In the genomic region with DNA sequence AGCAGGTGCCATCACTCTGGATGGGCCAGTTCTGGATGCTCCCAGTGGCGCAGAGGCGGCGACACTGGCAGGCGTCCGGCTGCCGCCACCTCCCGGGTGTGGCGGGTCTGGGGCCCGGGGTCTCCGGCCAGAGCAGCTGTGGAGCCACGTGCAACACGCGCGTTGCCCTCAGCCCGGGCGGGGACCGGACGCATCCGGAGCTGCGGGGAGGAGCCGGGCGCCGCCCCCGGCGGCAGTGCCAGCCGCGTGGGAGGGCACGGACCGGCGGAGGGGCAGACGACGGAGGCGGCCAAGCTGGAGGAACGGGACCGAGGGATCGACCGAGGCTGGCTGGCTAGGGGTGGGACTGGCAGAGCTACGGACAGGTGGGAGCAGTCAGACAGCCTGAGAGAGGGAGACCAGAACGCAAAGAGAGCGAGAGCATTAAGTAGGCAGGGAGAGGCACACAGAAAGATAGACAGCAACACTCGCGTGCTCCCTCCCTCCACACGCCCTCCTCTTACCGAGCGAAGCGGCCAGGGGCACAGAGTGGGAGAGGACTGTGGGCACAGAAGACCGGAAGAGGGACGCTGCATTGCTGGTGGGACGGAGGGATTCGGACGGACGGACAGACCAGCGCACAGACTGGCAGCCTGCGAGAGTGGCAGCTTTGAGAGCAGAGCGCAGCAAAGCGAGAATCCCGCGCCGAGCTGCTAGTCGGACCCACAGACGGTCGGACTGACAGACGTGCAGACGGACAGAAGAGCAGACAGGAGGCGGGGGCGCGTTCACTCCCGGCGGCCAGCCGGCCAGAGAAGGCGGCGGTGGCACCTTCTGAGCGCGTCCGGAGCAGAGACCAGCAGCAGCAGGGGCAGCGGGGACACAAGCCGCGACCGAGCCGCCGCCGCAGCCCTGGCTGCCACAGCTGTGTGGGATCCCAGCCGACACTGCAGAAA, we compare ENCODE assay signal across 9 cellular contexts. TPM values are rescaled to one million over a fixed set of nuclear protein-coding genes. Genes with fewer than 3 reads are reported as not detected.
DNase-seq lines count a peak whose midpoint lies in the region; ATAC-seq and TF ChIP-seq lines count a peak whose summit lies in the region.
"Had no signal": no experiment of that assay in that cellular context is flagged by ENCODE, and none has a peak within 500 bp of the region (broad histone marks: within the 10 kb centered on the region; RNA-seq: fewer than 3 reads in every experiment).

A gene (plus strand): TSS at position 275 of the 935 bp plus-strand sequence. CDS start 42,227 bp downstream, outside the sequence.

- no peaks in the 10 kb centered on the region for H3K9me3 Mint-ChIP-seq in activated B cell treated with CpG ODN at 0.5 μM for 24 hours
- peaks cover 14% of the 10 kb centered on the region for H3K9me3 Mint-ChIP-seq in glutamatergic neuron (ENCODE audit: unreplicated experiment)

- H3K4me1 Mint-ChIP-seq in activated B cell treated with CpG ODN at 0.5 μM for 24 hours (peaks cover 17% of the 10 kb centered on the region), glutamatergic neuron (ENCODE audit: low read depth, unreplicated experiment) (peaks cover 21% of the 10 kb centered on the region)

- peak within 1 kb of the TSS; percentile 51 for H3K4me3 ChIP-seq in H7 (ENCODE audit: insufficient read depth, low read depth, low read length)
- H3K4me3 ChIP-seq: K562 had no signal

- H3K36me3 ChIP-seq in H7 (replicated peaks; ENCODE audit: control insufficient read depth, insufficient read depth, low read length): no peaks in the 10 kb centered on the region

- ATAC-seq in activated B cell treated with CpG ODN at 0.5 μM for 24 hours (ENCODE audit: low read depth) (peak; percentile 60), GM19455 (IDR thresholded peaks at IDR 0.05; ENCODE audit: unreplicated experiment) (no peak)
- ATAC-seq: K562 had no signal

- peak; percentile 82 for DNase-seq in D341Med (ENCODE audit: low spot score)
- peak; percentile 76 for DNase-seq in H7
- peak; percentile 18 for DNase-seq in activated B cell treated with CpG ODN at 0.5 μM for 24 hours
- DNase-seq in glutamatergic neuron: peak; percentile 69
- DNase-seq in occipital lobe (lab: John Stamatoyannopoulos, UW): peak; percentile 71
- no peak for DNase-seq in DMS153 treated with DMSO at 0.1 percent for 48 hours (lab: John Stamatoyannopoulos, UW; ENCODE audit: unreplicated experiment)
- no peak for DNase-seq in DMS153 (lab: John Stamatoyannopoulos, UW)

- peaks cover 30% of the 10 kb centered on the region for H3K27me3 Mint-ChIP-seq in activated B cell treated with CpG ODN at 0.5 μM for 24 hours
- H3K27me3 Mint-ChIP-seq in glutamatergic neuron (ENCODE audit: unreplicated experiment): peaks cover 4% of the 10 kb centered on the region

- H3K27me3 ChIP-seq in H7 (ENCODE audit: control insufficient read depth, insufficient read depth, low read length): peaks cover 41% of the 10 kb centered on the region

- POLR2A ChIA-PET in activated B cell treated with CpG ODN at 0.5 μM for 24 hours (lab: Charles Lee): no interaction called here

- TF ChIP-seq CTCF in activated B cell treated with CpG ODN at 0.5 μM for 24 hours (IDR thresholded peaks at IDR 0.05) (no peak), glutamatergic neuron (IDR thresholded peaks at IDR 0.05; ENCODE audit: partially characterized antibody, unreplicated experiment) (no peak)

- H3K27ac Mint-ChIP-seq in activated B cell treated with CpG ODN at 0.5 μM for 24 hours: peak within 1 kb of the TSS; percentile 4
- H3K27ac Mint-ChIP-seq in glutamatergic neuron (ENCODE audit: unreplicated experiment): peak within 1 kb of the TSS; percentile 84

- H3K4me3 Mint-ChIP-seq in activated B cell treated with CpG ODN at 0.5 μM for 24 hours: peak within 1 kb of the TSS; percentile 80
- peak within 1 kb of the TSS; percentile 96 for H3K4me3 Mint-ChIP-seq in glutamatergic neuron (ENCODE audit: unreplicated experiment)

- H3K36me3 Mint-ChIP-seq in activated B cell treated with CpG ODN at 0.5 μM for 24 hours (ENCODE audit: low read depth) (no peaks in the 10 kb centered on the region), glutamatergic neuron (ENCODE audit: unreplicated experiment) (peaks cover 7% of the 10 kb centered on the region)

- CTCF ChIA-PET in activated B cell treated with CpG ODN at 0.5 μM for 24 hours (lab: Charles Lee): no interaction called here

- intact Hi-C loops in activated B cell treated with CpG ODN at 0.5 μM for 24 hours (cut with micrococcal nuclease): no loop called here

RNA-seq across cellular contexts. Expression of the gene that starts here (rescaled TPM):
- not detected in 2 replicates for total RNA-seq in H7 (2014; rRNA removed; shearing (Covaris generic))
- total RNA-seq in activated B cell treated with CpG ODN at 0.5 μM for 24 hours: not detected in 2 replicates
- total RNA-seq in glutamatergic neuron (ENCODE audit: unreplicated experiment): 10.3 TPM
- 656 TPM for total RNA-seq in occipital lobe
- total RNA-seq: K562 had no signal

Comparison
In these comparisons a context has a peak if more than half of its experiments do, and no peak if none do; other contexts are left out.
1. RNA of the gene that starts here (total RNA-seq): 656 TPM in occipital lobe (single experiment); 10.3 TPM in glutamatergic neuron (single experiment), not detected in activated B cell treated with CpG ODN at 0.5 μM for 24 hours and not detected in H7; every median in the first group is over 10 times any median in the second.
2. Peak in DNase-seq and H3K4me3 ChIP-seq in H7; RNA of the gene not detected or under 1 TPM.
3. Peak in DNase-seq and ATAC-seq in activated B cell treated with CpG ODN at 0.5 μM for 24 hours; RNA of the gene not detected or under 1 TPM.
4. DNase-seq: peak in D341Med (single experiment), glutamatergic neuron (single experiment) and occipital lobe (single experiment); none in DMS153 treated with DMSO at 0.1 percent for 48 hours (single experiment) and DMS153 (single experiment).